33 cellular contexts compared by ENCODE assay signal in genomic region chr12:54044425-54045093, GRCh38. TPM values are rescaled to one million over a fixed set of nuclear protein-coding genes. Genes with fewer than 3 reads are reported as not detected.
DNase-seq lines count a peak whose midpoint lies in the region; ATAC-seq and TF ChIP-seq lines count a peak whose summit lies in the region.
"Had no signal": no experiment of that assay in that cellular context is flagged by ENCODE, and none has a peak within 500 bp of the region (broad histone marks: within the 10 kb centered on the region; RNA-seq: fewer than 3 reads in every experiment).

No MANE protein-coding gene starts in this region.

- CTCF ChIA-PET in OCI-LY7 (lab: Charles Lee; ENCODE audit: unreplicated experiment), result interaction anchor here (0.5 kb wide), 1 partner anchor 34 kb away, joined by 7 read pairs; no protein-coding TSS in a partner anchor

- no peaks in the 10 kb centered on the region for H3K9me2 ChIP-seq in OCI-LY7 (ENCODE audit: insufficient read depth, low read length)

- H3K4me2 ChIP-seq in OCI-LY7 (ENCODE audit: low read length), result peak overlapping the region; percentile 57

- BruUV-seq in OCI-LY7 (replicated peaks; lab: Mats Ljungman, UMichigan), result no TSS peak

- H3K4me1 ChIP-seq in OCI-LY7 (ENCODE audit: insufficient read depth, low read length, poor library complexity, severe bottlenecking), result peaks cover 31% of the 10 kb centered on the region
- H3K4me1 ChIP-seq: prostate gland, right lobe of liver had no signal

- POLR2A ChIA-PET in OCI-LY7 (lab: Charles Lee), result interaction anchor here (2.5 to 2.8 kb wide), 2 partner anchors 9 to 27 kb away, joined by 8 to 32 read pairs; partner anchors contain the start of gene HOXC4

- H3K36me3 ChIP-seq in OCI-LY7 (ENCODE audit: insufficient read depth, low read length), result no peaks in the 10 kb centered on the region
- H3K36me3 ChIP-seq: prostate gland, right lobe of liver, thoracic aorta had no signal

- intact Hi-C loops in OCI-LY7 (cut with micrococcal nuclease; ENCODE audit: unreplicated experiment) (no loop called here), left ventricle myocardium superior (cut with micrococcal nuclease) (no loop called here)

- H3K27ac ChIP-seq in OCI-LY7 (ENCODE audit: low read depth, low read length, poor library complexity, severe bottlenecking), result peak overlapping the region; percentile 21
- H3K27ac ChIP-seq: prostate gland, right lobe of liver, RWPE1, thoracic aorta had no signal

- DNase-seq in ELF-1 (ENCODE audit: low read depth, low spot score) (peak; percentile 63), OCI-LY7 (ENCODE audit: low spot score) (no peak), mesenteric fat pad (ENCODE audit: low spot score) (peak; percentile 24), left ventricle myocardium superior (no peak), NCI-H510A treated with DMSO at 0.1 percent for 48 hours (lab: John Stamatoyannopoulos, UW) (no peak)
- DNase-seq in activated CD4-positive, CD25-positive, alpha-beta regulatory T cell (lab: John Stamatoyannopoulos, UW), result no peak
- DNase-seq: activated CD4-positive, alpha-beta memory T cell treated with anti-CD3 and anti-CD28 coated beads for 36 hours; activated CD4-positive, alpha-beta T cell treated with anti-CD3 and anti-CD28 coated beads for 1 hour; activated naive CD4-positive, alpha-beta T cell; AML-193; CD4-positive, CD25-positive, alpha-beta regulatory T cell; central memory CD4-positive, alpha-beta T cell; cortex of kidney; DMS79 treated with DMSO at 0.1 percent for 48 hours; effector memory CD4-positive, alpha-beta T cell; immature natural killer cell; KBM-7; naive B cell; NCI-H1092 treated with DMSO at 0.1 percent for 48 hours; NCI-H187; NCI-H446 treated with DMSO at 0.1 percent for 48 hours; nucleus accumbens; right lobe of liver; stimulated activated CD4-positive, alpha-beta T cell treated with anti-CD3 and anti-CD28 coated beads, Interleukin-12 subunit alpha, Interleukin-12 subunit beta, amount 100 ng/mL, for 4 hours; stimulated activated CD4-positive, alpha-beta T cell treated with anti-CD3 and anti-CD28 coated beads, Interleukin-2, amount 100 ng/mL, for 48 hours; stimulated activated naive CD8-positive, alpha-beta T cell treated with anti-CD3 and anti-CD28 coated beads, Interleukin-15, amount 100 ng/mL, for 72 hours had no signal

- H3K9me3 ChIP-seq in OCI-LY7 (ENCODE audit: low read length), result no peaks in the 10 kb centered on the region
- H3K9me3 ChIP-seq: prostate gland, right lobe of liver, thoracic aorta had no signal

- H2AFZ ChIP-seq in OCI-LY7 (ENCODE audit: low read length), result peak overlapping the region; percentile 38; the same call in 1 of the 2 replicates

- H3K79me2 ChIP-seq in OCI-LY7 (ENCODE audit: insufficient read depth, low read depth, low read length), result no peaks in the 10 kb centered on the region

- no peak for ATAC-seq in left ventricle myocardium superior
- ATAC-seq: left lobe of liver; right lobe of liver; stimulated activated naive CD8-positive, alpha-beta T cell treated with anti-CD3 and anti-CD28 coated beads, Interleukin-15, amount 100 ng/mL, for 72 hours had no signal

- no peaks in the 10 kb centered on the region for H4K20me1 ChIP-seq in OCI-LY7 (ENCODE audit: insufficient read depth, low read length)

- no peak for TF ChIP-seq CTCF in OCI-LY7 (conservative IDR thresholded peaks at IDR 0.05; ENCODE audit: low read length)

- no peak overlapping the region for H3K4me3 ChIP-seq in OCI-LY7 (ENCODE audit: low read depth, low read length, poor library complexity, severe bottlenecking)
- H3K4me3 ChIP-seq: prostate gland, right lobe of liver, thoracic aorta had no signal

RNA-seq across cellular contexts. Expression of gene HOXC4, which starts 9.1 kb away (rescaled TPM):
- total RNA-seq in OCI-LY7 (2014; rRNA removed; shearing (Covaris generic)), result 6.2 and 7.1 TPM in 2 replicates
- total RNA-seq in OCI-LY7 (2022), result 20.0 and 20.1 TPM in 2 replicates
- 2.2 TPM for total RNA-seq in mesenteric fat pad
- not detected for total RNA-seq in left ventricle myocardium superior
- total RNA-seq: T-helper 2 cell treated with Interferon-gamma antibody and Interleukin-4, amounts not matched to agents 100 ng/mL and 5 ng/mL, for 36 hours had no signal

RNA-seq across cellular contexts. Expression of gene HOXC5, which starts 11.7 kb away (rescaled TPM):
- total RNA-seq in OCI-LY7 (2014; rRNA removed; shearing (Covaris generic)), result not detected in 2 replicates
- total RNA-seq in OCI-LY7 (2022), result not detected in 2 replicates
- total RNA-seq in mesenteric fat pad, result 0.55 TPM
- total RNA-seq in left ventricle myocardium superior, result not detected
- total RNA-seq: activated CD4-positive, alpha-beta memory T cell treated with anti-CD3 and anti-CD28 coated beads for 36 hours; CD4-positive, CD25-positive, alpha-beta regulatory T cell; left lobe of liver; MCF 10A; right lobe of liver; SK-MEL-5; T-helper 2 cell treated with Interferon-gamma antibody and Interleukin-4, amounts not matched to agents 100 ng/mL and 5 ng/mL, for 36 hours had no signal

RNA-seq across cellular contexts. Expression of gene HOXC6, which starts 16.3 kb away (rescaled TPM):
- 0.92 and 1.6 TPM in 2 replicates for total RNA-seq in OCI-LY7 (2014; rRNA removed; shearing (Covaris generic))
- 2.7 and 3.7 TPM in 2 replicates for total RNA-seq in OCI-LY7 (2022)
- 0.74 TPM for total RNA-seq in mesenteric fat pad
- total RNA-seq in left ventricle myocardium superior, result 0.15 TPM
- total RNA-seq: activated CD4-positive, alpha-beta memory T cell treated with anti-CD3 and anti-CD28 coated beads for 36 hours; CD4-positive, CD25-positive, alpha-beta regulatory T cell; left lobe of liver; right lobe of liver; T-helper 2 cell treated with Interferon-gamma antibody and Interleukin-4, amounts not matched to agents 100 ng/mL and 5 ng/mL, for 36 hours; thoracic aorta had no signal

RNA-seq across cellular contexts. Expression of gene HOXC8, which starts 35.8 kb away (rescaled TPM):
- not detected in 2 replicates for total RNA-seq in OCI-LY7 (2014; rRNA removed; shearing (Covaris generic))
- total RNA-seq in OCI-LY7 (2022) (not detected in 2 replicates), mesenteric fat pad (0.35 TPM), left ventricle myocardium superior (not detected)
- total RNA-seq: activated CD4-positive, alpha-beta memory T cell treated with anti-CD3 and anti-CD28 coated beads for 36 hours; CD4-positive, CD25-positive, alpha-beta regulatory T cell; left lobe of liver; right lobe of liver; T-helper 2 cell treated with Interferon-gamma antibody and Interleukin-4, amounts not matched to agents 100 ng/mL and 5 ng/mL, for 36 hours; thoracic aorta had no signal

RNA-seq across cellular contexts. Expression of gene HOXC9, which starts 44.6 kb away (rescaled TPM):
- not detected in 2 replicates for total RNA-seq in OCI-LY7 (2014; rRNA removed; shearing (Covaris generic))
- 0.42 and 0.57 TPM in 2 replicates for total RNA-seq in OCI-LY7 (2022)
- total RNA-seq in mesenteric fat pad, result 0.42 TPM
- not detected for total RNA-seq in left ventricle myocardium superior
- total RNA-seq: activated CD4-positive, alpha-beta memory T cell treated with anti-CD3 and anti-CD28 coated beads for 36 hours; CD4-positive, CD25-positive, alpha-beta regulatory T cell; left lobe of liver; right lobe of liver; T-helper 2 cell treated with Interferon-gamma antibody and Interleukin-4, amounts not matched to agents 100 ng/mL and 5 ng/mL, for 36 hours; thoracic aorta had no signal

Comparison
In these comparisons a context has a peak if more than half of its experiments do, and no peak if none do; other contexts are left out.
1. DNase-seq: peak in ELF-1 (single experiment) and mesenteric fat pad (single experiment); none in OCI-LY7 (single experiment), activated CD4-positive, CD25-positive, alpha-beta regulatory T cell (0 of 4), left ventricle myocardium superior (single experiment) and NCI-H510A treated with DMSO at 0.1 percent for 48 hours (single experiment).